9 cellular contexts compared by ENCODE assay signal in the genomic region with DNA sequence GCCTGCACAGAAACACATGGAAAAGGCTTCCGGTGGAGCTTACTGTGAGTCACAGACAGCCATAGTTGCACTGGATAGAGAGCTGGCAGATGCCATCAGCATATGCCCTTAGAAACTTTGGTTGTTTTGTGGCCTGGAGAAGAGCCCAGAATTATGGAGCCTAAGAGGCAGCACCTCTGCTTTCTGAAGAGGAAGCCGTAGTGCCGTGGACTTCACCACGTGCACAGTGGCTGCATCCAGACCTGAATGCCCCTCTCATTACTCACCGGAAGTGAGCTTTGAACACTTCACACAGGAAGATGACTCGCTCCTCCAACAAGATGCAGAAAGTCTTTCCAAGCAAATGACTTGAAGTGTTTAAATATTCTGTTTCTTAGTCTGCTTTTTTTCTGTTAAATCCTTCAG. TPM values are rescaled to one million over a fixed set of nuclear protein-coding genes. Genes with fewer than 3 reads are reported as not detected.
A peak's percentile ranks its signal among the peaks of the same experiment; 100 is the strongest.
DNase-seq lines count a peak whose midpoint lies in the region; ATAC-seq and TF ChIP-seq lines count a peak whose summit lies in the region.
"Had no signal": no experiment of that assay in that cellular context is flagged by ENCODE, and none has a peak within 500 bp of the region (broad histone marks: within the 10 kb centered on the region; RNA-seq: fewer than 3 reads in every experiment).

No MANE protein-coding gene starts in this region.

- peak; percentile 52 for ATAC-seq in HG02938 (IDR thresholded peaks at IDR 0.05; ENCODE audit: unreplicated experiment)
- peak; percentile 97 to 99 for ATAC-seq in activated naive CD4-positive, alpha-beta T cell treated with anti-CD3 and anti-CD28 coated beads, Interleukin-2, amount 50 U/mL, for 72 hours

- peak overlapping the region; percentile 66 to 76 for H3K27ac ChIP-seq in right atrium auricular region
- H3K27ac ChIP-seq: VCaP had no signal

- H3K27ac Mint-ChIP-seq in activated naive CD4-positive, alpha-beta T cell treated with anti-CD3 and anti-CD28 coated beads, Interleukin-2, amount 50 U/mL, for 72 hours, result peak overlapping the region in 1 of 2 donors; percentile 53

- TF ChIP-seq CTCF in right atrium auricular region (IDR thresholded peaks at IDR 0.05), result no peak

- H3K36me3 ChIP-seq in right atrium auricular region (no peaks in the 10 kb centered on the region), H7 (replicated peaks; ENCODE audit: control insufficient read depth, insufficient read depth, low read length) (no peaks in the 10 kb centered on the region)

- no peaks in the 10 kb centered on the region for H3K9me3 ChIP-seq in right atrium auricular region

- H3K27me3 ChIP-seq in right atrium auricular region (no peaks in the 10 kb centered on the region), H7 (ENCODE audit: control insufficient read depth, insufficient read depth, low read length) (no peaks in the 10 kb centered on the region; the same call in 1 of the 2 replicates)

- H3K4me3 ChIP-seq in right atrium auricular region, result no peak overlapping the region
- no peak overlapping the region for H3K4me3 ChIP-seq in H7 (ENCODE audit: insufficient read depth, low read depth, low read length)

- H3K9me3 Mint-ChIP-seq in activated naive CD4-positive, alpha-beta T cell treated with anti-CD3 and anti-CD28 coated beads, Interleukin-2, amount 50 U/mL, for 72 hours, result peaks cover 4 to 33% of the 10 kb centered on the region in 2 donors

- in situ Hi-C loops in G401 (cut with HindIII; ENCODE audit: low sequenced_read_pairs), result no loop called here

- H3K4me1 ChIP-seq in right atrium auricular region, result peaks cover 0 to 25% of the 10 kb centered on the region in 2 donors

- DNase-seq in G401 (ENCODE audit: low spot score), result peak; percentile 79
- peak; percentile 100 for DNase-seq in RPMI7951 (ENCODE audit: low read depth)
- DNase-seq in activated naive CD4-positive, alpha-beta T cell treated with anti-CD3 and anti-CD28 coated beads, Interleukin-2, amount 50 U/mL, for 72 hours (ENCODE audit: low spot score in 2 of 2), result peak; percentile 51 to 76
- DNase-seq in right atrium auricular region (ENCODE audit: low spot score), result peak; percentile 86
- DNase-seq in stimulated activated CD4-positive, alpha-beta T cell treated with anti-CD3 and anti-CD28 coated beads, Interleukin-12 subunit alpha, Interleukin-12 subunit beta, amount 100 ng/mL, for 48 hours (ENCODE audit: low read depth in 2 of 3, low spot score in 1 of 3), result peak; percentile 46 to 52 (median 51)
- DNase-seq in H7, result no peak
- no peak for DNase-seq in NCI-H1436 (lab: John Stamatoyannopoulos, UW)

- H3K36me3 Mint-ChIP-seq in activated naive CD4-positive, alpha-beta T cell treated with anti-CD3 and anti-CD28 coated beads, Interleukin-2, amount 50 U/mL, for 72 hours, result peaks cover 0 to 36% of the 10 kb centered on the region in 2 donors

RNA-seq across cellular contexts. Expression of a gene that starts 28.4 kb away (rescaled TPM):
- total RNA-seq in G401 (2014; rRNA removed; shearing (Covaris generic)), result 6.7 and 7.9 TPM in 2 replicates
- 36.6 and 49.7 TPM in 2 replicates for total RNA-seq in RPMI7951 (2014; rRNA removed; shearing (Covaris generic))
- 10 to 100 TPM; 31.7 to 54.8 TPM for total RNA-seq in activated naive CD4-positive, alpha-beta T cell treated with anti-CD3 and anti-CD28 coated beads, Interleukin-2, amount 50 U/mL, for 72 hours
- total RNA-seq in right atrium auricular region, result 100 to 1,000 TPM in 1 of 2 donors, 10 to 100 TPM in 1; 74.3 to 199 TPM
- 37.1 and 64.0 TPM in 2 replicates for total RNA-seq in H7 (2014; rRNA removed; shearing (Covaris generic))

RNA-seq across cellular contexts. Expression of a gene that starts 55.6 kb away (rescaled TPM):
- total RNA-seq in G401 (2014; rRNA removed; shearing (Covaris generic)), result 3.8 and 7.7 TPM in 2 replicates
- 8.7 and 13.1 TPM in 2 replicates for total RNA-seq in RPMI7951 (2014; rRNA removed; shearing (Covaris generic))
- 10 to 100 TPM; 42.5 to 54.4 TPM for total RNA-seq in activated naive CD4-positive, alpha-beta T cell treated with anti-CD3 and anti-CD28 coated beads, Interleukin-2, amount 50 U/mL, for 72 hours
- 10 to 100 TPM in 1 of 2 donors, 1 to 10 TPM in 1; 7.7 to 16.5 TPM for total RNA-seq in right atrium auricular region
- total RNA-seq in H7 (2014; rRNA removed; shearing (Covaris generic)), result 33.6 and 74.7 TPM in 2 replicates

Comparison
In these comparisons a context has a peak if more than half of its experiments do, and no peak if none do; other contexts are left out.
1. DNase-seq: peak in G401 (single experiment), RPMI7951 (single experiment), activated naive CD4-positive, alpha-beta T cell treated with anti-CD3 and anti-CD28 coated beads, Interleukin-2, amount 50 U/mL, for 72 hours (2 of 2), right atrium auricular region (single experiment) and stimulated activated CD4-positive, alpha-beta T cell treated with anti-CD3 and anti-CD28 coated beads, Interleukin-12 subunit alpha, Interleukin-12 subunit beta, amount 100 ng/mL, for 48 hours (3 of 3); none in H7 (single experiment) and NCI-H1436 (single experiment).